8 cellular contexts compared by ENCODE assay signal in the genomic region with DNA sequence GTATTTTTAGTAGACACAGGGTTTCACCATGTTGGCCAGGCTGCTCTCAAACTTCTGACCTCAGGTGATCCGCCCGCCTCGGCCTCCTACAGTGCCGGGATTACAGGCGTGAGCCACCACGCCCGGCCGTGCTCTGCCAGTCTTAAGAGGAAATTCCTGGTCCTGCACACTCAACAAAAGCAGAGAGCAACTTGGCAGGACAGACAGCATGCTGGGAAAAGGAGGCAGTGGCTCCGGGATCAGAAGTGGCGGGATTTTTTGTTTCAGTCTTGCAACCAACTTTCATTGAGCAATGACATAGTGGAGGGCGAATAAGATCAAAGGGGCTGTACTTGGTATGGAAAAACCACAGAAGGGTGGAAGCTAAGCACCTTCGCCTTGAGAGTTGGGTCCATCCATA. TPM values are rescaled to one million over a fixed set of nuclear protein-coding genes. Genes with fewer than 3 reads are reported as not detected.
DNase-seq lines count a peak whose midpoint lies in the region; ATAC-seq and TF ChIP-seq lines count a peak whose summit lies in the region.

No MANE protein-coding gene starts in this region.

- H2AFZ ChIP-seq in GM23338, result no peak overlapping the region

- peak overlapping the region; percentile 70; the same call in 2 of the 3 replicates for H3K4me3 Mint-ChIP-seq in GM23338

- peaks cover 19% of the 10 kb centered on the region for H3K4me1 Mint-ChIP-seq in GM23338

- no peak overlapping the region for H3K27ac Mint-ChIP-seq in GM23338

- TF ChIP-seq CTCF in GM23338 (conservative IDR thresholded peaks at IDR 0.05; ENCODE audit: low read depth in 2 of 2), result no peak
- TF ChIP-seq CTCF in heart right ventricle (IDR thresholded peaks at IDR 0.05), result no peak
- no peak for TF ChIP-seq CTCF in testis (IDR thresholded peaks at IDR 0.05)

- H3K4me1 ChIP-seq in GM23338 (ENCODE audit: insufficient read depth), result peaks cover 19% of the 10 kb centered on the region; the same call in 1 of the 2 replicates
- H3K4me1 ChIP-seq in heart right ventricle, result peaks cover 14 to 68% (median 54%) of the 10 kb centered on the region in 9 donors
- peaks cover 34% of the 10 kb centered on the region for H3K4me1 ChIP-seq in skeletal muscle satellite cell (ENCODE audit: control insufficient read depth, insufficient read depth, low read length)
- H3K4me1 ChIP-seq in testis, result peaks cover 26% of the 10 kb centered on the region

- peaks cover 4% of the 10 kb centered on the region for H3K27me3 Mint-ChIP-seq in GM23338 (ENCODE audit: insufficient read depth, low read depth, poor library complexity)

- no peaks in the 10 kb centered on the region for H3K9me3 ChIP-seq in SK-N-MC (ENCODE audit: low read depth, low read length)
- H3K9me3 ChIP-seq in heart right ventricle, result no peaks in the 10 kb centered on the region
- no peaks in the 10 kb centered on the region for H3K9me3 ChIP-seq in skeletal muscle satellite cell (replicated peaks; ENCODE audit: low read length)
- no peaks in the 10 kb centered on the region for H3K9me3 ChIP-seq in testis

- H3K27ac ChIP-seq in GM23338 (ENCODE audit: low read depth) (no peak overlapping the region), SK-N-MC (peak overlapping the region; percentile 90), heart right ventricle (peak overlapping the region in 9 of 10 donors; percentile 98 to 100 (median 99)), testis (peak overlapping the region in 1 of 2 donors; percentile 97)

- H3K36me3 ChIP-seq in GM23338 (ENCODE audit: insufficient read depth) (no peaks in the 10 kb centered on the region), SK-N-MC (ENCODE audit: insufficient read depth, low read length) (peaks cover 45% of the 10 kb centered on the region), heart right ventricle (peaks cover 0 to 32% (median 5%) of the 10 kb centered on the region in 9 donors), skeletal muscle satellite cell (ENCODE audit: insufficient read depth, low read length) (peaks cover 36% of the 10 kb centered on the region), testis (ENCODE audit: low read depth, missing control alignments) (no peaks in the 10 kb centered on the region)

- H3K27me3 ChIP-seq in GM23338 (ENCODE audit: insufficient read depth) (0 out of 2 replicates have a peak, but pooled peaks cover 6% of the 10 kb centered on the region), heart right ventricle (no peaks in the 10 kb centered on the region), skeletal muscle satellite cell (ENCODE audit: control insufficient read depth, insufficient read depth, low read length) (no peaks in the 10 kb centered on the region), testis (no peaks in the 10 kb centered on the region)

- WGBS in heart right ventricle, 2 donors, result 46 to 57% methylated on average over 12 of the region's 12 CpGs
- 42 to 54% methylated on average over 10 to 12 of the region's 12 CpGs for WGBS in testis, 2 donors

- H3K79me2 ChIP-seq in GM23338 (replicated peaks; ENCODE audit: insufficient read depth), result peaks cover 36% of the 10 kb centered on the region

- no peaks in the 10 kb centered on the region for H3F3A ChIP-seq in GM23338 (replicated peaks; ENCODE audit: low read depth)

- H3K4me3 ChIP-seq in GM23338 (no peak overlapping the region), SK-N-MC (peak overlapping the region; percentile 82), heart right ventricle (peak overlapping the region in 9 of 10 donors; percentile 67 to 98 (median 89)), skeletal muscle satellite cell (ENCODE audit: low read length) (peak overlapping the region; percentile 59), testis (no peak overlapping the region)

- DNase-seq in GM23338 (ENCODE audit: low spot score) (no peak), SK-N-MC (ENCODE audit: low read depth, low spot score) (peak; percentile 44), heart right ventricle (no peak), testis (no peak), HuH-7.5 (ENCODE audit: low spot score) (no peak)

- no peak for TF ChIP-seq POLR2A in testis (IDR thresholded peaks at IDR 0.05)

- ATAC-seq in GM23338 (no peak), heart right ventricle (peak in 2 of 8 donors; percentile 5 to 7), HG03139 (IDR thresholded peaks at IDR 0.05; ENCODE audit: unreplicated experiment) (no peak)
- ATAC-seq in activated CD4-positive, CD25-positive, alpha-beta regulatory T cell treated with anti-CD3 and anti-CD28 coated beads, Interleukin-2, amount 50 U/mL, for 24 hours, result no peak

- peaks cover 24% of the 10 kb centered on the region; the same call in 2 of the 3 replicates for H3K36me3 Mint-ChIP-seq in GM23338 (ENCODE audit: low read depth)

- H3K9me2 ChIP-seq in GM23338 (ENCODE audit: insufficient read depth), result no peaks in the 10 kb centered on the region

- no peaks in the 10 kb centered on the region for H3K9me3 Mint-ChIP-seq in GM23338

- intact Hi-C loops in heart right ventricle (cut with DNase I), result loop anchor here in 8 of 10 donors (2.0 to 10.0 kb wide), 5 partner anchors 37 to 97 kb away; a partner anchor contains a TSS
- intact Hi-C loops in testis (cut with DNase I; ENCODE audit: low total_unique reads), result no loop called here

- H4K20me1 ChIP-seq in GM23338 (replicated peaks; ENCODE audit: insufficient read depth), result peaks cover 10% of the 10 kb centered on the region; the same call in 1 of the 2 replicates

- H3K9ac ChIP-seq in SK-N-MC (ENCODE audit: insufficient read length), result peak overlapping the region; percentile 97
- H3K9ac ChIP-seq in skeletal muscle satellite cell (ENCODE audit: low read depth, low read length), result peak overlapping the region; percentile 78

- H3K4me2 ChIP-seq in GM23338 (peak overlapping the region; percentile 94; the same call in 1 of the 2 replicates), skeletal muscle satellite cell (ENCODE audit: low read length) (peak overlapping the region; percentile 94)

TF ChIP-seq in GM23338, 12 proteins besides CTCF, POLR2A, EP300 and RAD21 (continues in another document):
- no peak for TF ChIP-seq JUNB (IDR thresholded peaks at IDR 0.05; ENCODE audit: unreplicated experiment)
- no peak for TF ChIP-seq EZH2phosphoT487 (IDR thresholded peaks at IDR 0.05; ENCODE audit: unreplicated experiment)
- no peak for TF ChIP-seq CREB1 (CRISPR knock-in tag; IDR thresholded peaks at IDR 0.05; ENCODE audit: low read depth)
- TF ChIP-seq, protein P1, sequence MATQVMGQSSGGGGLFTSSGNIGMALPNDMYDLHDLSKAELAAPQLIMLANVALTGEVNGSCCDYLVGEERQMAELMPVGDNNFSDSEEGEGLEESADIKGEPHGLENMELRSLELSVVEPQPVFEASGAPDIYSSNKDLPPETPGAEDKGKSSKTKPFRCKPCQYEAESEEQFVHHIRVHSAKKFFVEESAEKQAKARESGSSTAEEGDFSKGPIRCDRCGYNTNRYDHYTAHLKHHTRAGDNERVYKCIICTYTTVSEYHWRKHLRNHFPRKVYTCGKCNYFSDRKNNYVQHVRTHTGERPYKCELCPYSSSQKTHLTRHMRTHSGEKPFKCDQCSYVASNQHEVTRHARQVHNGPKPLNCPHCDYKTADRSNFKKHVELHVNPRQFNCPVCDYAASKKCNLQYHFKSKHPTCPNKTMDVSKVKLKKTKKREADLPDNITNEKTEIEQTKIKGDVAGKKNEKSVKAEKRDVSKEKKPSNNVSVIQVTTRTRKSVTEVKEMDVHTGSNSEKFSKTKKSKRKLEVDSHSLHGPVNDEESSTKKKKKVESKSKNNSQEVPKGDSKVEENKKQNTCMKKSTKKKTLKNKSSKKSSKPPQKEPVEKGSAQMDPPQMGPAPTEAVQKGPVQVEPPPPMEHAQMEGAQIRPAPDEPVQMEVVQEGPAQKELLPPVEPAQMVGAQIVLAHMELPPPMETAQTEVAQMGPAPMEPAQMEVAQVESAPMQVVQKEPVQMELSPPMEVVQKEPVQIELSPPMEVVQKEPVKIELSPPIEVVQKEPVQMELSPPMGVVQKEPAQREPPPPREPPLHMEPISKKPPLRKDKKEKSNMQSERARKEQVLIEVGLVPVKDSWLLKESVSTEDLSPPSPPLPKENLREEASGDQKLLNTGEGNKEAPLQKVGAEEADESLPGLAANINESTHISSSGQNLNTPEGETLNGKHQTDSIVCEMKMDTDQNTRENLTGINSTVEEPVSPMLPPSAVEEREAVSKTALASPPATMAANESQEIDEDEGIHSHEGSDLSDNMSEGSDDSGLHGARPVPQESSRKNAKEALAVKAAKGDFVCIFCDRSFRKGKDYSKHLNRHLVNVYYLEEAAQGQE (IDR thresholded peaks at IDR 0.05; ENCODE audit: unreplicated experiment), result no peak

RNA-seq across cellular contexts. Expression of a gene that starts 2.1 kb away (rescaled TPM):
- 54.8 and 58.8 TPM in 2 replicates for total RNA-seq in GM23338 (2014; rRNA removed; shearing (Covaris generic))
- 32.3 and 35.2 TPM in 2 replicates for polyA plus RNA-seq in GM23338 (2016; fragmentation: Nextera tagmentation; extraction: Ambion mirVana)
- 10 to 100 TPM; 38.5 to 63.2 (median 47.9) TPM for total RNA-seq in heart right ventricle
- 10 to 100 TPM; 12.9 to 40.1 TPM for polyA plus RNA-seq in heart right ventricle
- 169 and 179 TPM in 2 replicates for total RNA-seq in skeletal muscle satellite cell (2012; rRNA removed)
- total RNA-seq in testis, result 10 to 100 TPM; 26.8 to 31.3 TPM
- polyA plus RNA-seq in testis (ENCODE audit: insufficient read depth, low read depth, low replicate concordance), result 31.2 TPM

RNA-seq across cellular contexts. Expression of a gene that starts 56.8 kb away (rescaled TPM):
- 4.4 and 5.2 TPM in 2 replicates for total RNA-seq in GM23338 (2014; rRNA removed; shearing (Covaris generic))
- 1.4 and 2.4 TPM in 2 replicates for polyA plus RNA-seq in GM23338 (2016; fragmentation: Nextera tagmentation; extraction: Ambion mirVana)
- 100 to 1,000 TPM in 9 of 10 donors, 10 to 100 TPM in 1; 77.6 to 168 (median 120) TPM for total RNA-seq in heart right ventricle
- polyA plus RNA-seq in heart right ventricle, result 10 to 100 TPM in 1 of 2 donors, 1 to 10 TPM in 1; 4.9 to 15.4 TPM
- 10.3 and 10.9 TPM in 2 replicates for total RNA-seq in skeletal muscle satellite cell (2012; rRNA removed)
- total RNA-seq in testis, result 10 to 100 TPM; 31.0 to 33.9 TPM
- polyA plus RNA-seq in testis (ENCODE audit: insufficient read depth, low read depth, low replicate concordance), result 15.8 TPM

Comparison
In these comparisons a context has a peak if more than half of its experiments do, and no peak if none do; other contexts are left out.
1. H3K4me3 ChIP-seq: peak in SK-N-MC (single experiment), heart right ventricle (9 of 10) and skeletal muscle satellite cell (single experiment); none in GM23338 (single experiment) and testis (0 of 2).